8 cellular contexts compared by ENCODE assay signal in the genomic region with DNA sequence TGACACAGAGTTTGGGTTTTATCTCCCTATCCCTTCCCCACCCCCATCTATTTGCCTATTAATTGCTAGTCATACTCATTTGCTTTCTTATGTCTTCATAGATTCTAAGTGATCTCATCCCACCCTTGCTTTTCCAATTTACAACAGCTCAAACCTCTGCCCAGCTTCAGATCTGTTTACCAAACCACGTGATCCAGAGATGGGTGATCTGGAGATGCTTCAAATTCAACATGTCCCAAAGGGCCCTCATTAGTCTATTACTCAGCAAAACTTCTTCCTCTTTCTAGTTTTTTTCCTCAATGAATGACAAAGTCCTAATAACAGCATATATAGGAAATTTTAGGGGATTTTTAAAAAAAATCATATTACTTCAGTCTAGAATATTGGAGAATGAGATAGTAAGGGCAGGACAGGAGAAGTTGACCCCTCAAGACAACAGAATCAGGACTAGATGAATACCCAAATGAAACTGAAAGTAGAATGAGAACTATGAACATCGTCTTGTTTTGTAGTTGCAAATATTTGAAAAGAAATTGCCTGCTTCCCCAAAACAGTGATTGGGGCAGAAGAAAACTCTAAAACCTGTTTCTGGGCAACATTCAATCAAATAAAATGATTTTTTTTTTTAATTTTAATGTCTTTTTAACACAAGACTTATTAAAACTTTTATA.
A peak's percentile ranks its signal among the peaks of the same experiment; 100 is the strongest.
DNase-seq lines count a peak whose midpoint lies in the region; ATAC-seq, FAIRE-seq and TF ChIP-seq lines count a peak whose summit lies in the region.

No MANE protein-coding gene starts in this region.

- ATAC-seq in GM18505 (IDR thresholded peaks at IDR 0.05; ENCODE audit: unreplicated experiment) = peak; percentile 56
- ATAC-seq in HG02610 (IDR thresholded peaks at IDR 0.05; ENCODE audit: unreplicated experiment) = no peak

- FAIRE-seq in H54 (lab: Jason Lieb, UNC) = peak; percentile 67

- TF ChIP-seq POLR2A in GM18505 (IDR thresholded peaks at IDR 0.05; ENCODE audit: borderline replicate concordance, extremely low read depth, insufficient read depth, insufficient read length) (no peak), H54 (IDR thresholded peaks at IDR 0.05; ENCODE audit: low read depth, low read length) (no peak)

- DNase-seq in H54 (ENCODE audit: insufficient read length, low spot score) = no peak
- peak; percentile 3 for DNase-seq in RPMI8226
- DNase-seq in myocyte (ENCODE audit: low read depth) = peak; percentile 33
- DNase-seq in retina = no peak
- DNase-seq in NCI-H2196 treated with DMSO at 0.1 percent for 48 hours (lab: John Stamatoyannopoulos, UW; ENCODE audit: unreplicated experiment) = no peak
- no peak for DNase-seq in HuH-7.5 (ENCODE audit: low spot score)

Comparison
In these comparisons a context has a peak if more than half of its experiments do, and no peak if none do; other contexts are left out.
1. DNase-seq: peak in RPMI8226 (single experiment) and myocyte (single experiment); none in H54 (single experiment), retina (single experiment), NCI-H2196 treated with DMSO at 0.1 percent for 48 hours (single experiment) and HuH-7.5 (single experiment).